16 cellular contexts compared by ENCODE assay signal in genomic region chr5:123358751-123359150, GRCh38.
A peak's percentile ranks its signal among the peaks of the same experiment; 100 is the strongest.
DNase-seq lines count a peak whose midpoint lies in the region; FAIRE-seq and TF ChIP-seq lines count a peak whose summit lies in the region.
"Had no signal": no experiment of that assay in that cellular context is flagged by ENCODE, and none has a peak within 500 bp of the region (broad histone marks: within the 10 kb centered on the region; RNA-seq: fewer than 3 reads in every experiment).

No MANE protein-coding gene starts in this region.

- peaks cover 0 to 55% (median 9%) of the 10 kb centered on the region in 4 donors for H3K4me1 ChIP-seq in tibial artery
- H3K4me1 ChIP-seq: A549 had no signal

- H3K4me3 ChIP-seq in tibial artery (no peak overlapping the region), lower leg skin (ENCODE audit: low read depth, poor library complexity, severe bottlenecking) (no peak overlapping the region)
- H3K4me3 ChIP-seq: A549 had no signal

- peaks cover 0 to 3% (median 0%) of the 10 kb centered on the region in 3 donors for H3K36me3 ChIP-seq in tibial artery

- TF ChIP-seq CTCF in tibial artery (IDR thresholded peaks at IDR 0.05) (no peak), lower leg skin (IDR thresholded peaks at IDR 0.05) (no peak)

- intact Hi-C loops in tibial artery (cut with DNase I; ENCODE audit: low total_unique reads): no loop called here
- intact Hi-C loops in lower leg skin (cut with DNase I; ENCODE audit: low total_unique reads): no loop called here

- WGBS in lower leg skin, 2 donors: 95 to 96% methylated on average over 1 of the region's 1 CpG

- DNase-seq in GM19239 (ENCODE audit: insufficient read length, low spot score): no peak
- DNase-seq in amniotic epithelial cell (ENCODE audit: low read depth): peak; percentile 80
- DNase-seq in left kidney (ENCODE audit: low read depth, low spot score): peak; percentile 53
- DNase-seq in tibial artery: no peak
- no peak for DNase-seq in LoVo (ENCODE audit: low spot score)
- DNase-seq in hippocampal formation (lab: John Stamatoyannopoulos, UW): no peak
- no peak for DNase-seq in lower leg skin (ENCODE audit: low spot score in 2 of 2)
- DNase-seq: COR-L47, DMS153, MM.1S, NCI-H1092 treated with DMSO at 0.1 percent for 48 hours, NCI-H1694, NCI-H510A treated with DMSO at 0.1 percent for 48 hours had no signal

- no peaks in the 10 kb centered on the region for H3K27me3 ChIP-seq in tibial artery

- FAIRE-seq in GM19239 (lab: Jason Lieb, UNC): peak; percentile 11
- FAIRE-seq: A549, H1, HepG2 had no signal

- no peak for TF ChIP-seq POLR2A in lower leg skin (IDR thresholded peaks at IDR 0.05)

- H3K27ac ChIP-seq in tibial artery: peak overlapping the region; percentile 57 to 58
- H3K27ac ChIP-seq: A549 had no signal

- H3K9me3 ChIP-seq in tibial artery: no peaks in the 10 kb centered on the region
- H3K9me3 ChIP-seq: A549 had no signal

Comparison
In these comparisons a context has a peak if more than half of its experiments do, and no peak if none do; other contexts are left out.
1. DNase-seq: peak in amniotic epithelial cell (single experiment) and left kidney (single experiment); none in GM19239 (single experiment), tibial artery (0 of 2), LoVo (single experiment), hippocampal formation (0 of 2) and lower leg skin (0 of 2).